ENCODE assay signal across 1 cellular context in the genomic region with DNA sequence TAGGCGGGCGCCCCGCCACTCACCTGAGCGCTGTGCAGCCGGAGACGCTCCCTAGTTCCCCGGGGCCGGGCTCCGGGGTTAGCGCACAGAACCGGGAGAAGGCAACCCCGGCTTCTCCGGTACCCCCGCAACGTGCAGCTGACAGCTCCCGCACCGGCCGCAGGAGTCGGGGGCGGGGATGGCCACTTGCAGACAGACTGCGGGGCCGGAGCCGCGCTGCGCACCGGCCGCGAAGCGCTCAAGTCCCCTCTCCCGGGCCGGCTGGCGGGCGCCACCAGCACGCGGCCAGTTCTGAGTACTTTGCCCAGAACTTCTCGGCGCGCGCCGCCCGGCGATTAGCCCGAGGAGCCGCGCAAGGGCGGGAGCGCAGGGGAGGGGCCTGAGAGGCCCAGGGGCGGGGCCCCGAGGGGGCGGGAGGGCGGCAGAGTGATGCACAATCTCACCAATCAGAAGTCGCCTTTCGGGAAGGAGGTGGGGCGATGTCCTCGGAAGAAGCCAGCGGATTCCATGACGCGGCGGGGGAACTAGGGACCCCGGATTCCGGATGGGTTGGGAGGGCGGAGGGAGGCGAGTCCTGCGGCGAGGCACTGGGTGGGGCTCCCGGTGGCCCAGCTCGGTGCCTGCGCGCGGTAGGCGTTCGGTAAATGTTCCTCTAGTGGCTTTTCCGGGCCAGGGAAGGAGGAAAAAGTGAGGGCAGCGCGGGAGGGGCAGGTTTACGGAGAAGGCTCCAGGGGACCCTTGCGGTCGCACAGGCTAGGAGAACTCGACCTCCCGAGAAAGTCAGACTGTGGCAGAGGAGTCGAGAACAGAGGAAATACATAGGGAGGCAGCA.
TF ChIP-seq lines count a peak whose summit lies in the region.

A gene with protein sequence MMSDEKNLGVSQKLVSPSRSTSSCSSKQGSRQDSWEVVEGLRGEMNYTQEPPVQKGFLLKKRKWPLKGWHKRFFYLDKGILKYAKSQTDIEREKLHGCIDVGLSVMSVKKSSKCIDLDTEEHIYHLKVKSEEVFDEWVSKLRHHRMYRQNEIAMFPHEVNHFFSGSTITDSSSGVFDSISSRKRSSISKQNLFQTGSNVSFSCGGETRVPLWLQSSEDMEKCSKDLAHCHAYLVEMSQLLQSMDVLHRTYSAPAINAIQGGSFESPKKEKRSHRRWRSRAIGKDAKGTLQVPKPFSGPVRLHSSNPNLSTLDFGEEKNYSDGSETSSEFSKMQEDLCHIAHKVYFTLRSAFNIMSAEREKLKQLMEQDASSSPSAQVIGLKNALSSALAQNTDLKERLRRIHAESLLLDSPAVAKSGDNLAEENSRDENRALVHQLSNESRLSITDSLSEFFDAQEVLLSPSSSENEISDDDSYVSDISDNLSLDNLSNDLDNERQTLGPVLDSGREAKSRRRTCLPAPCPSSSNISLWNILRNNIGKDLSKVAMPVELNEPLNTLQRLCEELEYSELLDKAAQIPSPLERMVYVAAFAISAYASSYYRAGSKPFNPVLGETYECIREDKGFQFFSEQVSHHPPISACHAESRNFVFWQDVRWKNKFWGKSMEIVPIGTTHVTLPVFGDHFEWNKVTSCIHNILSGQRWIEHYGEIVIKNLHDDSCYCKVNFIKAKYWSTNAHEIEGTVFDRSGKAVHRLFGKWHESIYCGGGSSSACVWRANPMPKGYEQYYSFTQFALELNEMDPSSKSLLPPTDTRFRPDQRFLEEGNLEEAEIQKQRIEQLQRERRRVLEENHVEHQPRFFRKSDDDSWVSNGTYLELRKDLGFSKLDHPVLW (minus strand): TSS at position 316 of the 832 bp plus-strand sequence. CDS start 87,706 bp downstream, outside the sequence.

TF ChIP-seq in K562, 482 proteins besides CTCF, POLR2A, EP300 and RAD21 (continued from another document and continues in another):
- TF ChIP-seq ZNF384 (IDR thresholded peaks at IDR 0.05; ENCODE audit: low read depth, low read length) (0 out of 2 replicates have a peak, but pooled peaks have one; percentile 10), FIP1L1 (IDR thresholded peaks at IDR 0.05; ENCODE audit: low read depth, low read length, poor library complexity, severe bottlenecking) (peak; percentile 79), NONO (IDR thresholded peaks at IDR 0.05; ENCODE audit: low read depth in 2 of 2, low read length in 1 of 2) (peak; percentile 39 to 96; a peak in 1 of 4 replicates), NRF1 (conservative IDR thresholded peaks at IDR 0.05 in 1 of 2, IDR thresholded peaks at IDR 0.05 in 1 of 2) (peak; percentile 67 to 73), POLR2G (IDR thresholded peaks at IDR 0.05; ENCODE audit: low read depth, low read length) (peak; percentile 94), MIER1 (IDR thresholded peaks at IDR 0.05; ENCODE audit: low read depth) (peak; percentile 21; the same call in 1 of the 2 replicates), GMEB1 (CRISPR knock-in tag; IDR thresholded peaks at IDR 0.05) (no peak), ARNT (IDR thresholded peaks at IDR 0.05) (no peak), MNT (conservative IDR thresholded peaks at IDR 0.05) (peak; percentile 62 to 88), TRIM28 (IDR thresholded peaks at IDR 0.05) (no peak), TEAD4 (IDR thresholded peaks at IDR 0.05; ENCODE audit: low read length) (peak; percentile 4; the same call in 1 of the 2 replicates), TEAD4 (CRISPR knock-in tag; IDR thresholded peaks at IDR 0.05; ENCODE audit: borderline replicate concordance) (no peak), ZNF146 (CRISPR knock-in tag; IDR thresholded peaks at IDR 0.05; ENCODE audit: unreplicated experiment) (peak; percentile 6), NR2C2 (CRISPR knock-in tag; IDR thresholded peaks at IDR 0.05) (no peak), NR2C2 (tag; IDR thresholded peaks at IDR 0.05) (0 out of 2 replicates have a peak, but pooled peaks have one; percentile 32), MGA (IDR thresholded peaks at IDR 0.05) (peak; percentile 79), TCF7 (IDR thresholded peaks at IDR 0.05; ENCODE audit: borderline replicate concordance) (peak; percentile 12; the same call in 1 of the 2 replicates), ZBTB17 (CRISPR knock-in tag; IDR thresholded peaks at IDR 0.05) (peak; percentile 38; the same call in 1 of the 2 replicates), CAMTA2 (CRISPR knock-in tag; conservative IDR thresholded peaks at IDR 0.05) (0 out of 2 replicates have a peak, but pooled peaks have one; percentile 14), RBBP5 (IDR thresholded peaks at IDR 0.05; ENCODE audit: borderline replicate concordance, insufficient read depth, low read length, poor library complexity, severe bottlenecking) (peak; percentile 73), GATAD2A (IDR thresholded peaks at IDR 0.05) (0 out of 2 replicates have a peak, but pooled peaks have one; percentile 2), ZNF589 (CRISPR knock-in tag; IDR thresholded peaks at IDR 0.05; ENCODE audit: low read depth) (no peak), HDAC2 (IDR thresholded peaks at IDR 0.05) (peak; percentile 70), GABPB1 (CRISPR knock-in tag; IDR thresholded peaks at IDR 0.05) (peak; percentile 65), ZBTB2 (IDR thresholded peaks at IDR 0.05) (no peak), NFIC (IDR thresholded peaks at IDR 0.05) (peak; percentile 37; the same call in 1 of the 2 replicates), GABPA (tag; conservative IDR thresholded peaks at IDR 0.05; ENCODE audit: low read depth) (peak; percentile 65), NR3C1 (CRISPR knock-in tag; IDR thresholded peaks at IDR 0.05) (no peak)
- TF ChIP-seq, protein P1, sequence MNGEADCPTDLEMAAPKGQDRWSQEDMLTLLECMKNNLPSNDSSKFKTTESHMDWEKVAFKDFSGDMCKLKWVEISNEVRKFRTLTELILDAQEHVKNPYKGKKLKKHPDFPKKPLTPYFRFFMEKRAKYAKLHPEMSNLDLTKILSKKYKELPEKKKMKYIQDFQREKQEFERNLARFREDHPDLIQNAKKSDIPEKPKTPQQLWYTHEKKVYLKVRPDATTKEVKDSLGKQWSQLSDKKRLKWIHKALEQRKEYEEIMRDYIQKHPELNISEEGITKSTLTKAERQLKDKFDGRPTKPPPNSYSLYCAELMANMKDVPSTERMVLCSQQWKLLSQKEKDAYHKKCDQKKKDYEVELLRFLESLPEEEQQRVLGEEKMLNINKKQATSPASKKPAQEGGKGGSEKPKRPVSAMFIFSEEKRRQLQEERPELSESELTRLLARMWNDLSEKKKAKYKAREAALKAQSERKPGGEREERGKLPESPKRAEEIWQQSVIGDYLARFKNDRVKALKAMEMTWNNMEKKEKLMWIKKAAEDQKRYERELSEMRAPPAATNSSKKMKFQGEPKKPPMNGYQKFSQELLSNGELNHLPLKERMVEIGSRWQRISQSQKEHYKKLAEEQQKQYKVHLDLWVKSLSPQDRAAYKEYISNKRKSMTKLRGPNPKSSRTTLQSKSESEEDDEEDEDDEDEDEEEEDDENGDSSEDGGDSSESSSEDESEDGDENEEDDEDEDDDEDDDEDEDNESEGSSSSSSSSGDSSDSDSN (IDR thresholded peaks at IDR 0.05; ENCODE audit: borderline replicate concordance in 1 of 2, low read depth in 2 of 2, low read length in 2 of 2), result peak in 1 of 2 experiments; percentile 83; a peak in 2 of 4 replicates
- TF ChIP-seq, protein P2, sequence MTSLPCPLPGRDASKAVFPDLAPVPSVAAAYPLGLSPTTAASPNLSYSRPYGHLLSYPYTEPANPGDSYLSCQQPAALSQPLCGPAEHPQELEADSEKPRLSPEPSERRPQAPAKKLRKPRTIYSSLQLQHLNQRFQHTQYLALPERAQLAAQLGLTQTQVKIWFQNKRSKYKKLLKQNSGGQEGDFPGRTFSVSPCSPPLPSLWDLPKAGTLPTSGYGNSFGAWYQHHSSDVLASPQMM (CRISPR knock-in tag; IDR thresholded peaks at IDR 0.05), result no peak
